In the genomic region with DNA sequence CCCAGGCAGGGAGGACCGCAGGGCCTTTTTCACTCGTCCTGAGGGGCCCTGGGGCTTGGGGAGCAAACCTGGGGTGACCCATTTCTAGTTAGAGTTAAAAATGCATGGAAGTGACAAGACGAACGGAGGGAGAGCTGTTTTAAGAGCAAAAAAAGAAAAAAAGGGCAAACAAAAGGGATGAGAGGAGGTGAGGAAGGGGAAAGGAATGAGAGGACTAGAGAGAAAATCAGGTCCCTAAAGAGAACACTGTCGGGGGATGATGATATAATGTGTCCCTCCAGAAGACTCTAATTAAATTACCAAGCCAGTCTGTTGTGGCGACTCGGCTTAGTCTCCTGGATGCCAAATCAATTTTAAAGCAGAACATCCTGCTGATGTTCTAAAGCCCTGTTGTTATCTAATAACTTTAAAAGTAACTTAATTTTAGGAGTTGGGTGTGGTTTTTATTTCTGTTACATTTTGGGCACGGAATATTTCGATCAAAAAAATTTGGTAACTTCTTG, we compare ENCODE assay signal across 8 cellular contexts. TPM values are rescaled to one million over a fixed set of nuclear protein-coding genes. Genes with fewer than 3 reads are reported as not detected.
DNase-seq lines count a peak whose midpoint lies in the region; ATAC-seq, FAIRE-seq and TF ChIP-seq lines count a peak whose summit lies in the region.

No MANE protein-coding gene starts in this region.

- intact Hi-C loops in Right ventricle myocardium inferior (cut with DNase I), result loop anchor here (1.0 to 5.0 kb wide), 4 partner anchors 35 to 510 kb away; a partner anchor contains a TSS
- intact Hi-C loops in HepG2 (cut with micrococcal nuclease; ENCODE audit: unreplicated experiment), result loop anchor here (1.0 to 5.0 kb wide), 6 partner anchors 14 to 171 kb away; no protein-coding TSS in a partner anchor
- intact Hi-C loops in transverse colon (cut with DNase I; ENCODE audit: low total_unique reads), result loop anchor here (10.0 kb wide), 1 partner anchor 148 kb away; no protein-coding TSS in a partner anchor

- WGBS in HepG2 (ENCODE audit: low lambda C conversion rate), result 0% methylated on average over 9 of the region's 9 CpGs
- 3 to 9% methylated on average over 9 of the region's 9 CpGs for WGBS in transverse colon (ENCODE audit: low coverage in 1 of 2), 2 donors

- H3K9me3 ChIP-seq in cardiac muscle cell (ENCODE audit: low read depth), result no peaks in the 10 kb centered on the region
- no peaks in the 10 kb centered on the region for H3K9me3 ChIP-seq in HepG2 (ENCODE audit: low read length)
- H3K9me3 ChIP-seq in transverse colon, result no peaks in the 10 kb centered on the region

- peaks cover 5% of the 10 kb centered on the region for H3K36me3 Mint-ChIP-seq in activated naive CD8-positive, alpha-beta T cell

- H2AFZ ChIP-seq in HepG2 (ENCODE audit: low read length), result no peak overlapping the region

- no peak for TF ChIP-seq CTCF in cardiac muscle cell (IDR thresholded peaks at IDR 0.05; ENCODE audit: low read depth, low read length)
- TF ChIP-seq CTCF in HepG2 (CRISPR knock-in tag; IDR thresholded peaks at IDR 0.05), result no peak
- no peak for TF ChIP-seq CTCF in transverse colon (IDR thresholded peaks at IDR 0.05)

- BruUV-seq in HepG2 (replicated peaks; lab: Mats Ljungman, UMichigan), result no TSS peak

- TF ChIP-seq EP300 in HepG2 (IDR thresholded peaks at IDR 0.05; ENCODE audit: low read depth in 2 of 2, low read length in 2 of 2) (no peak), HepG2 (CRISPR knock-in tag; IDR thresholded peaks at IDR 0.05; ENCODE audit: borderline replicate concordance) (no peak), transverse colon (IDR thresholded peaks at IDR 0.05; ENCODE audit: low read depth) (no peak)

- TF ChIP-seq POLR2A in HepG2 (IDR thresholded peaks at IDR 0.05; ENCODE audit: insufficient read depth in 1 of 2, low read depth in 2 of 2, low read length in 2 of 2) (no peak), transverse colon (IDR thresholded peaks at IDR 0.05) (no peak)

- 0 out of 2 replicates have a peak, but pooled peaks cover 11% of the 10 kb centered on the region for H4K20me1 ChIP-seq in HepG2 (ENCODE audit: insufficient read depth, low read length)

- no peak for FAIRE-seq in HepG2 (lab: Jason Lieb, UNC)

- H3K9me3 Mint-ChIP-seq in activated naive CD8-positive, alpha-beta T cell (ENCODE audit: low read depth), result no peaks in the 10 kb centered on the region

- in situ Hi-C loops in HepG2 (cut with HindIII; ENCODE audit: extremely low pct_ligation_motif_present, low pct_unique_long_range_greater_than_20kb), result no loop called here
- in situ Hi-C loops in transverse colon (cut with MboI; ENCODE audit: low pct_ligation_motif_present in 1 of 4, low pct_unique_long_range_greater_than_20kb in 1 of 4, low sequenced_read_pairs in 3 of 4), result loop anchor here in 1 of 4 donors (25.0 kb wide), 1 partner anchor 170 kb away; no protein-coding TSS in a partner anchor

- peak overlapping the region; percentile 70 for H3K27ac Mint-ChIP-seq in activated naive CD8-positive, alpha-beta T cell

- POLR2A ChIA-PET in HepG2 (lab: Yijun Ruan, JAX), result interaction anchor here (1.0 to 2.1 kb wide), 2 partner anchors 16 to 43 kb away, joined by 5 to 9 read pairs; no protein-coding TSS in a partner anchor

- no peaks in the 10 kb centered on the region for H3K36me3 ChIP-seq in cardiac muscle cell
- H3K36me3 ChIP-seq in HepG2 (replicated peaks in 1 of 2; ENCODE audit: control insufficient read depth in 1 of 2, insufficient read depth in 2 of 2, low read length in 2 of 2), result no peaks in the 10 kb centered on the region
- H3K36me3 ChIP-seq in transverse colon, result no peaks in the 10 kb centered on the region

- peak overlapping the region; percentile 94 for H3K9ac ChIP-seq in HepG2 (ENCODE audit: insufficient read depth, low read depth, low read length)

- H3K4me3 ChIP-seq in cardiac muscle cell (peak overlapping the region; percentile 91), HepG2 (replicated peaks in 1 of 3; ENCODE audit: insufficient read depth in 1 of 3, low read depth in 2 of 3, low read length in 3 of 3) (peak overlapping the region; percentile 84 to 95 (median 89)), transverse colon (peak overlapping the region; percentile 55 to 82 (median 78))

- no peaks in the 10 kb centered on the region for H3K27me3 Mint-ChIP-seq in activated naive CD8-positive, alpha-beta T cell

- DNase-seq in cardiac muscle cell (ENCODE audit: low read depth in 1 of 2, low spot score in 1 of 2) (no peak), Right ventricle myocardium inferior (ENCODE audit: missing footprints) (no peak), HepG2 (ENCODE audit: low spot score) (no peak), transverse colon (no peak), cortex of kidney (lab: John Stamatoyannopoulos, UW) (no peak), NCI-H526 treated with DMSO at 0.1 percent for 48 hours (lab: John Stamatoyannopoulos, UW) (no peak), MV-4-11 (lab: John Stamatoyannopoulos, UW) (no peak)

- H3K27me3 ChIP-seq in cardiac muscle cell, result no peaks in the 10 kb centered on the region
- no peaks in the 10 kb centered on the region; a peak in 1 of 5 replicates for H3K27me3 ChIP-seq in HepG2 (ENCODE audit: control insufficient read depth in 1 of 2, insufficient read depth in 2 of 2, low read length in 2 of 2)
- peaks cover 3% of the 10 kb centered on the region for H3K27me3 ChIP-seq in transverse colon

- no peak for ATAC-seq in Right ventricle myocardium inferior
- no peak for ATAC-seq in HepG2

- H3K4me1 ChIP-seq in cardiac muscle cell (ENCODE audit: low read depth), result peaks cover 12% of the 10 kb centered on the region
- H3K4me1 ChIP-seq in HepG2 (ENCODE audit: insufficient read depth, low read length), result peaks cover 42% of the 10 kb centered on the region
- H3K4me1 ChIP-seq in transverse colon, result peaks cover 10 to 50% (median 14%) of the 10 kb centered on the region in 4 donors

- CTCF ChIA-PET in HepG2 (lab: Yijun Ruan, JAX; ENCODE audit: low intra/inter-chr PET ratio, low total read pairs), result interaction anchor here (2.4 kb wide), 1 partner anchor 46 kb away, joined by 8 read pairs; no protein-coding TSS in a partner anchor

- TF ChIP-seq RAD21 in HepG2 (CRISPR knock-in tag; IDR thresholded peaks at IDR 0.05), result no peak

- peaks cover 52% of the 10 kb centered on the region for H3K4me1 Mint-ChIP-seq in activated naive CD8-positive, alpha-beta T cell (ENCODE audit: low read depth)

- peak overlapping the region; percentile 80 for H3K4me2 ChIP-seq in HepG2 (ENCODE audit: low read depth, low read length)

- H3K27ac ChIP-seq in cardiac muscle cell (peak overlapping the region; percentile 91), HepG2 (ENCODE audit: extremely low read length, insufficient read depth, low read length) (peak overlapping the region; percentile 95), transverse colon (peak overlapping the region; percentile 91 to 97 (median 96))

- peak overlapping the region; percentile 95 for H3K4me3 Mint-ChIP-seq in activated naive CD8-positive, alpha-beta T cell

- peaks cover 53% of the 10 kb centered on the region for H3K79me2 ChIP-seq in HepG2 (ENCODE audit: insufficient read depth, low read length)

TF ChIP-seq in HepG2, 621 proteins besides CTCF, POLR2A, EP300 and RAD21:
- TF ChIP-seq SOX13 (IDR thresholded peaks at IDR 0.05) (no peak), SOX13 (CRISPR knock-in tag; conservative IDR thresholded peaks at IDR 0.05 in 1 of 2, IDR thresholded peaks at IDR 0.05 in 1 of 2) (0 out of 4 replicates have a peak, but pooled peaks of 1 of the 2 experiments have one; percentile 8), ZNF263 (CRISPR knock-in tag; IDR thresholded peaks at IDR 0.05) (peak; percentile 91), NFKB2 (CRISPR knock-in tag; IDR thresholded peaks at IDR 0.05; ENCODE audit: borderline replicate concordance) (no peak), STAT5B (CRISPR knock-in tag; IDR thresholded peaks at IDR 0.05) (no peak), KDM5A (IDR thresholded peaks at IDR 0.05; ENCODE audit: borderline replicate concordance, low read length) (peak; percentile 28; the same call in 1 of the 2 replicates)

RNA-seq across cellular contexts. Expression of a gene that starts 1.1 kb away (rescaled TPM):
- total RNA-seq in cardiac muscle cell (34.8 and 50.8 TPM in 2 replicates), Right ventricle myocardium inferior (49.0 TPM), HepG2 (2016; rRNA removed; fragmentation: Illumina TruSeq; extraction: Trizol) (45.8 and 57.1 TPM in 2 replicates), transverse colon (10 to 100 TPM; 16.9 to 23.0 (median 20.4) TPM)
- polyA plus RNA-seq in cardiac muscle cell (36.0 and 53.1 TPM in 2 replicates), HepG2 (2011; rRNA removed) (30.3 and 37.8 TPM in 2 replicates)
- 10.4 and 10.9 TPM in 2 replicates for total RNA-seq in HepG2 (2016; cell fraction: cytosol; rRNA removed; fragmentation: Illumina TruSeq; extraction: Trizol; ENCODE audit: low read depth)
- 46.6 and 56.5 TPM in 2 replicates for total RNA-seq in HepG2 (2016; cell fraction: insoluble cytoplasmic fraction; rRNA removed; fragmentation: Illumina TruSeq; extraction: Trizol)
- total RNA-seq in HepG2 (2016; cell fraction: membrane; rRNA removed; fragmentation: Illumina TruSeq; extraction: Trizol), result 24.2 and 24.6 TPM in 2 replicates
- total RNA-seq in HepG2 (2016; cell fraction: nucleus; rRNA removed; fragmentation: Illumina TruSeq; extraction: Trizol), result 64.7 and 71.5 TPM in 2 replicates
- polyA plus RNA-seq in HepG2 (2011; cell fraction: cytosol; rRNA removed), result 22.9 and 31.2 TPM in 2 replicates
- polyA plus RNA-seq in HepG2 (2011; cell fraction: nucleus; rRNA removed), result 13.8 and 15.5 TPM in 2 replicates
- polyA plus RNA-seq in HepG2 (2012), result 41.1 and 43.6 TPM in 2 replicates
- 2.1 and 2.3 TPM in 2 replicates for polyA plus RNA-seq in HepG2 (2016; cell fraction: cytosol; fragmentation: Illumina TruSeq; extraction: Trizol; ENCODE audit: low read depth)
- 36.6 and 38.9 TPM in 2 replicates for polyA plus RNA-seq in HepG2 (2016; cell fraction: insoluble cytoplasmic fraction; fragmentation: Illumina TruSeq; extraction: Trizol; ENCODE audit: low read depth)
- polyA plus RNA-seq in HepG2 (2016; cell fraction: membrane; fragmentation: Illumina TruSeq; extraction: Trizol; ENCODE audit: low read depth), result 8.9 and 9.1 TPM in 2 replicates
- 48.3 and 49.0 TPM in 2 replicates for polyA plus RNA-seq in HepG2 (2016; cell fraction: nucleus; fragmentation: Illumina TruSeq; extraction: Trizol; ENCODE audit: insufficient read depth, low read depth)
- 21.5 and 54.3 TPM in 2 replicates for polyA minus RNA-seq in HepG2 (2011; rRNA and poly(A)+ RNA removed; ENCODE audit: low replicate concordance)
- 52.1 and 54.6 TPM in 2 replicates for polyA minus RNA-seq in HepG2 (2011; cell fraction: cytosol; rRNA and poly(A)+ RNA removed)
- polyA minus RNA-seq in HepG2 (2011; cell fraction: nucleus; rRNA and poly(A)+ RNA removed), result 50.3 and 60.4 TPM in 2 replicates
